ENCODE assay signal across 8 cellular contexts in genomic region chr16:58000706-58001676, GRCh38. TPM values are rescaled to one million over a fixed set of nuclear protein-coding genes. Genes with fewer than 3 reads are reported as not detected.
DNase-seq lines count a peak whose midpoint lies in the region; ATAC-seq and TF ChIP-seq lines count a peak whose summit lies in the region.

TSS of gene USB1 (plus strand) at chr16:58001407. CDS start at chr16:58001484, 77 bp downstream.

- no peak for TF ChIP-seq EP300 in transverse colon (IDR thresholded peaks at IDR 0.05; ENCODE audit: low read depth)

- intact Hi-C loops in Right ventricle myocardium inferior (cut with DNase I) (loop anchor here (1.0 to 10.0 kb wide), 2 partner anchors 102 to 246 kb away; no protein-coding TSS in a partner anchor), transverse colon (cut with DNase I; ENCODE audit: low total_unique reads) (no loop called here)

- H3K9me3 Mint-ChIP-seq in activated naive CD8-positive, alpha-beta T cell treated with anti-CD3 and anti-CD28 coated beads for 36 hours, result no peaks in the 10 kb centered on the region

- no peak within 1 kb of the TSS for H2AK5ac ChIP-seq in trophoblast cell (ENCODE audit: low read length)

- peak within 1 kb of the TSS; percentile 50 for H2BK5ac ChIP-seq in trophoblast cell (ENCODE audit: low read depth, low read length, poor library complexity)

- H3K4me1 ChIP-seq in trophoblast cell (ENCODE audit: control insufficient read depth in 1 of 2, insufficient read depth in 2 of 2, low read length in 2 of 2), result peaks cover 8 to 14% of the 10 kb centered on the region in 2 experiments
- peaks cover 0 to 30% (median 19%) of the 10 kb centered on the region in 4 donors for H3K4me1 ChIP-seq in transverse colon

- H2BK12ac ChIP-seq in trophoblast cell (ENCODE audit: low read length), result no peak within 1 kb of the TSS

- H3K79me1 ChIP-seq in trophoblast cell (ENCODE audit: low read length), result peaks cover 8% of the 10 kb centered on the region

- peak within 1 kb of the TSS; percentile 81 for H3K9ac ChIP-seq in trophoblast cell (ENCODE audit: low read length)

- ATAC-seq in SK-N-SH treated with all-trans-retinoic acid at 6 μM for 48 hours (peak; percentile 95), Right ventricle myocardium inferior (peak; percentile 94)

- H3K27ac Mint-ChIP-seq in activated naive CD8-positive, alpha-beta T cell treated with anti-CD3 and anti-CD28 coated beads for 36 hours, result peak within 1 kb of the TSS; percentile 84

- peak within 1 kb of the TSS; percentile 100 for H3K4me2 ChIP-seq in trophoblast cell (ENCODE audit: low read length)

- no peaks in the 10 kb centered on the region for H3K9me3 ChIP-seq in trophoblast cell (ENCODE audit: insufficient read depth, low read depth, low read length)
- no peaks in the 10 kb centered on the region for H3K9me3 ChIP-seq in transverse colon

- H3K23ac ChIP-seq in trophoblast cell (ENCODE audit: low read length), result no peak within 1 kb of the TSS

- no peaks in the 10 kb centered on the region for H3K27me3 ChIP-seq in trophoblast cell (ENCODE audit: insufficient read depth, low read length)
- no peaks in the 10 kb centered on the region for H3K27me3 ChIP-seq in transverse colon

- peak; percentile 71 for TF ChIP-seq POLR2A in transverse colon (IDR thresholded peaks at IDR 0.05)

- peak within 1 kb of the TSS; percentile 94 for H3K18ac ChIP-seq in trophoblast cell (ENCODE audit: low read length)

- H4K91ac ChIP-seq in trophoblast cell (ENCODE audit: low read depth, low read length), result peak within 1 kb of the TSS; percentile 76

- DNase-seq in GM04504 (ENCODE audit: low read depth) (peak; percentile 57), GOT3 (lab: John Stamatoyannopoulos, UW) (peak; percentile 65), Right ventricle myocardium inferior (ENCODE audit: missing footprints) (peak; percentile 93), trophoblast cell (peak; percentile 93 to 94), transverse colon (peak; percentile 89)
- peak; percentile 93 for DNase-seq in activated naive CD8-positive, alpha-beta T cell treated with anti-CD3 and anti-CD28 coated beads for 36 hours

- H3K27me3 Mint-ChIP-seq in activated naive CD8-positive, alpha-beta T cell treated with anti-CD3 and anti-CD28 coated beads for 36 hours, result no peaks in the 10 kb centered on the region

- H4K8ac ChIP-seq in trophoblast cell (ENCODE audit: low read depth, low read length), result peak within 1 kb of the TSS; percentile 98

- peaks cover 4% of the 10 kb centered on the region for H3K79me2 ChIP-seq in trophoblast cell (ENCODE audit: control insufficient read depth, insufficient read depth, low read length, poor library complexity)

- no CpG with 5 or more reads among the region's 81 CpGs for WGBS in trophoblast cell (ENCODE audit: extremely low coverage, insufficient coverage, insufficient read length)
- WGBS in transverse colon (ENCODE audit: low coverage in 1 of 2), 2 donors, result 1% methylated on average over 75 of the region's 81 CpGs; no CpG with 5 or more reads in 1 of the 2 donors

- peak within 1 kb of the TSS; percentile 81 for H3K4ac ChIP-seq in trophoblast cell (ENCODE audit: low read depth, low read length)

- H3K4me3 ChIP-seq in trophoblast cell (ENCODE audit: low read depth, low read length) (peak within 1 kb of the TSS; percentile 89), transverse colon (peak within 1 kb of the TSS; percentile 70 to 94 (median 90))

- H3K36me3 ChIP-seq in trophoblast cell (ENCODE audit: control insufficient read depth in 1 of 2, insufficient read depth in 2 of 2, low read length in 2 of 2) (peaks cover 29 to 35% of the 10 kb centered on the region in 2 experiments), transverse colon (peaks cover 0 to 15% (median 3%) of the 10 kb centered on the region in 4 donors)

- TF ChIP-seq CTCF in LNCAP (IDR thresholded peaks at IDR 0.05), result peak; percentile 62
- TF ChIP-seq CTCF in transverse colon (IDR thresholded peaks at IDR 0.05), result peak; percentile 53 to 80 (median 64)

- H3K36me3 Mint-ChIP-seq in activated naive CD8-positive, alpha-beta T cell treated with anti-CD3 and anti-CD28 coated beads for 36 hours, result peaks cover 10% of the 10 kb centered on the region

- peak within 1 kb of the TSS; percentile 94 for H3K14ac ChIP-seq in trophoblast cell (ENCODE audit: low read length)

- in situ Hi-C loops in transverse colon (cut with MboI; ENCODE audit: low pct_ligation_motif_present in 1 of 4, low pct_unique_long_range_greater_than_20kb in 1 of 4, low sequenced_read_pairs in 3 of 4), result loop anchor here (5.0 to 25.0 kb wide), 6 partner anchors 104 to 661 kb away; no protein-coding TSS in a partner anchor

- H3K4me3 Mint-ChIP-seq in activated naive CD8-positive, alpha-beta T cell treated with anti-CD3 and anti-CD28 coated beads for 36 hours, result peak within 1 kb of the TSS; percentile 96

- peak within 1 kb of the TSS; percentile 93 for H4K12ac ChIP-seq in trophoblast cell (ENCODE audit: low read depth, low read length)

- H3K4me1 Mint-ChIP-seq in activated naive CD8-positive, alpha-beta T cell treated with anti-CD3 and anti-CD28 coated beads for 36 hours, result peaks cover 37% of the 10 kb centered on the region

- peak within 1 kb of the TSS; percentile 99 for H2AFZ ChIP-seq in trophoblast cell (ENCODE audit: insufficient read depth, low read length, poor library complexity)

- H2BK120ac ChIP-seq in trophoblast cell (ENCODE audit: insufficient read depth, low read length, poor library complexity), result peak within 1 kb of the TSS; percentile 61

- peak within 1 kb of the TSS; percentile 65 for H3K27ac ChIP-seq in trophoblast cell (ENCODE audit: low read depth, low read length)
- H3K27ac ChIP-seq in transverse colon, result peak within 1 kb of the TSS; percentile 94 to 98 (median 96)

TF ChIP-seq in SK-N-SH treated with all-trans-retinoic acid at 6 μM for 48 hours, 23 proteins besides CTCF, POLR2A, EP300 and RAD21:
- no peak for TF ChIP-seq CSRNP3 (CRISPR knock-in tag; IDR thresholded peaks at IDR 0.05)

RNA-seq across cellular contexts. Expression of gene USB1, which starts in this region (rescaled TPM):
- 10 to 100 TPM; 52.6 to 54.2 TPM for total RNA-seq in activated naive CD8-positive, alpha-beta T cell treated with anti-CD3 and anti-CD28 coated beads for 36 hours
- total RNA-seq in Right ventricle myocardium inferior (36.2 TPM), transverse colon (10 to 100 TPM; 21.3 to 63.4 (median 45.2) TPM)
- polyA plus RNA-seq in trophoblast cell (2013), result 36.6 and 37.1 TPM in 2 replicates

Comparison
In these comparisons a context has a peak if more than half of its experiments do, and no peak if none do; other contexts are left out.
1. Peak in every context shown above with its lines: DNase-seq, ATAC-seq, H3K4me3 ChIP-seq and H3K27ac ChIP-seq.